ENCODE assay signal across 8 cellular contexts in genomic region chr1:203504400-203505250, GRCh38. TPM values are rescaled to one million over a fixed set of nuclear protein-coding genes. Genes with fewer than 3 reads are reported as not detected.
A peak's percentile ranks its signal among the peaks of the same experiment; 100 is the strongest.
DNase-seq lines count a peak whose midpoint lies in the region; ATAC-seq and TF ChIP-seq lines count a peak whose summit lies in the region.

No MANE protein-coding gene starts in this region.

- H3K27me3 ChIP-seq in BJ (ENCODE audit: control insufficient read depth, insufficient read depth, low read length) (no peaks in the 10 kb centered on the region), dorsolateral prefrontal cortex (no peaks in the 10 kb centered on the region), lower lobe of right lung (ENCODE audit: low read depth) (no peaks in the 10 kb centered on the region)

- no peaks in the 10 kb centered on the region for H3K9me3 ChIP-seq in lower lobe of right lung

- CTCF ChIA-PET in BJ (lab: Yijun Ruan, JAX): interaction anchor here (0.6 to 7.0 kb wide), 41 partner anchors 9 to 360 kb away, joined by 3 to 92 read pairs (median 4); partner anchors contain the start of genes ATP2B4 and OPTC

- intact Hi-C loops in dorsolateral prefrontal cortex (cut with DNase I): loop anchor here (1.0 to 10.0 kb wide), 6 partner anchors 118 to 273 kb away; partner anchors contain the start of gene ATP2B4 (in 1 of the 2)
- intact Hi-C loops in lower lobe of right lung (cut with DNase I): loop anchor here (2.0 kb wide), 1 partner anchor 200 kb away; no protein-coding TSS in a partner anchor

- ATAC-seq in lower lobe of right lung: peak; percentile 81 to 86
- ATAC-seq in HG03108 (IDR thresholded peaks at IDR 0.05; ENCODE audit: unreplicated experiment): no peak

- peak; percentile 74 for TF ChIP-seq CTCF in BJ (IDR thresholded peaks at IDR 0.05; ENCODE audit: insufficient read depth, low read depth, low read length)
- TF ChIP-seq CTCF in dorsolateral prefrontal cortex (IDR thresholded peaks at IDR 0.05 in 54 of 56, conservative IDR thresholded peaks at IDR 0.05 in 2 of 56; ENCODE audit: low read depth in 1 of 56, partially characterized antibody in 56 of 56): peak; percentile 76 to 97 (median 88)
- peak; percentile 87 for TF ChIP-seq CTCF in lower lobe of right lung (IDR thresholded peaks at IDR 0.05)

- POLR2A ChIA-PET in BJ (lab: Charles Lee): no interaction called here

- peaks cover 22% of the 10 kb centered on the region for H3K4me1 ChIP-seq in lower lobe of right lung

- H3K27ac ChIP-seq in dorsolateral prefrontal cortex (peak overlapping the region in 1 of 59 donors; percentile 22), lower lobe of right lung (no peak overlapping the region)

- DNase-seq in BJ (ENCODE audit: low read depth) (no peak), HK-2 (ENCODE audit: unreplicated experiment) (peak; percentile 83), NCI-H774 (lab: John Stamatoyannopoulos, UW) (peak; percentile 69), dorsolateral prefrontal cortex (peak; percentile 64 to 90 (median 77)), lower lobe of right lung (peak; percentile 82)
- peak; percentile 81 to 84 for DNase-seq in activated CD4-positive, alpha-beta T cell treated with anti-CD3 and anti-CD28 coated beads, Interleukin-2, amount 50 U/mL, for 48 hours
- DNase-seq in stimulated activated CD4-positive, alpha-beta T cell treated with anti-CD3 and anti-CD28 coated beads, TNF-alpha, amount 100 ng/mL, for 48 hours (ENCODE audit: low read depth in 3 of 3): peak; percentile 27 to 74 (median 70)

- no peaks in the 10 kb centered on the region for H3K36me3 ChIP-seq in BJ (ENCODE audit: control insufficient read depth, insufficient read depth, low read length)
- H3K36me3 ChIP-seq in lower lobe of right lung: no peaks in the 10 kb centered on the region

- no peak overlapping the region for H3K4me3 ChIP-seq in BJ (ENCODE audit: low read depth, low read length)
- no peak overlapping the region for H3K4me3 ChIP-seq in dorsolateral prefrontal cortex
- no peak overlapping the region for H3K4me3 ChIP-seq in lower lobe of right lung

RNA-seq across cellular contexts. Expression of gene OPTC, which starts 10.7 kb away (rescaled TPM):
- not detected in 2 replicates for polyA plus RNA-seq in BJ (2011; rRNA removed)
- not detected in 2 replicates for polyA minus RNA-seq in BJ (2011; rRNA and poly(A)+ RNA removed)
- total RNA-seq in dorsolateral prefrontal cortex (1 to 10 TPM in 1 of 120 experiments, under 1 TPM in 1, not detected in 118; 0.48 to 1.4 TPM), lower lobe of right lung (not detected)

RNA-seq across cellular contexts. Expression of gene PRELP, which starts 29.0 kb away (rescaled TPM):
- 2.8 and 3.9 TPM in 2 replicates for polyA plus RNA-seq in BJ (2011; rRNA removed)
- 1.7 and 1.8 TPM in 2 replicates for polyA minus RNA-seq in BJ (2011; rRNA and poly(A)+ RNA removed)
- 10 to 100 TPM in 104 of 120 experiments, 1 to 10 TPM in 16; 4.5 to 44.2 (median 15.2) TPM for total RNA-seq in dorsolateral prefrontal cortex
- 47.5 TPM for total RNA-seq in lower lobe of right lung
